Comparison of ENCODE assay signal across 12 cellular contexts in the genomic region with DNA sequence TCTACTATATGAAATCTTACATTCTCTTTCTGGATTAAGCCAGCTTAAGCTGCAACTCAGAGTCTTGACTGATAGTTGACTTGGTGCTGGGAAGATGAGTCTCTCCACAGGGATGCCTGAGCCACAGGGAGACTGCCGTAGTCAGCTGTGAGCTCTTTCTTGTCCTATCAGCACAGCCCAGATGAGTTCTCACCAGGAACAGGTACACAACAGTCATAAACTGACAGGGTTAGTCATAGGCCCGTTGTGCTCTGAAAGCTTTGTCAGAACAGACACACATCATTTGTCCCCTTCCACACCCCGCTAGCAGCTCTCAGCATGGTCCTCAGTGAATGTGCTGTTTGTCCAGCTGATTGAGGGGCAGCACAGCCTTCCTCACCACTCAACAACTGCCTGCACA.
DNase-seq lines count a peak whose midpoint lies in the region; TF ChIP-seq lines count a peak whose summit lies in the region.
"Had no signal": no experiment of that assay in that cellular context is flagged by ENCODE, and none has a peak within 500 bp of the region (broad histone marks: within the 10 kb centered on the region; RNA-seq: fewer than 3 reads in every experiment).

No MANE protein-coding gene starts in this region.

- H3K18ac ChIP-seq in mesendoderm (ENCODE audit: low read length), result no peak overlapping the region

- no peaks in the 10 kb centered on the region for H4K20me1 ChIP-seq in hepatocyte (ENCODE audit: insufficient read depth, poor library complexity, severe bottlenecking)

- no peak overlapping the region for H3K23ac ChIP-seq in mesendoderm (ENCODE audit: low read length)

- no peaks in the 10 kb centered on the region for H3K79me1 ChIP-seq in mesendoderm (ENCODE audit: low read length)

- H3K56ac ChIP-seq in mesendoderm (ENCODE audit: low read length), result no peak overlapping the region

- H3K36me3 ChIP-seq in adipocyte (ENCODE audit: control insufficient read depth, insufficient read depth, low read length, severe bottlenecking), result no peaks in the 10 kb centered on the region
- no peaks in the 10 kb centered on the region for H3K36me3 ChIP-seq in hepatocyte (replicated peaks; ENCODE audit: insufficient read depth, low read depth)
- H3K36me3 ChIP-seq in stomach smooth muscle (ENCODE audit: control insufficient read depth in 2 of 2, insufficient read depth in 2 of 2, low read length in 2 of 2), result no peaks in the 10 kb centered on the region
- no peaks in the 10 kb centered on the region for H3K36me3 ChIP-seq in mesendoderm (ENCODE audit: control insufficient read depth, insufficient read depth, low read length)
- H3K36me3 ChIP-seq: prostate gland, tibial nerve had no signal

- DNase-seq in HK-2 (ENCODE audit: unreplicated experiment) (peak; percentile 42), adipocyte (ENCODE audit: low read depth) (no peak), hepatocyte (ENCODE audit: low spot score) (no peak), C1 segment of cervical spinal cord (lab: John Stamatoyannopoulos, UW) (no peak), mesendoderm (no peak), SHP77 (lab: John Stamatoyannopoulos, UW) (no peak)
- DNase-seq: activated gamma-delta T cell; effector memory CD4-positive, alpha-beta T cell had no signal

- H3K27me3 ChIP-seq in adipocyte (replicated peaks; ENCODE audit: control insufficient read depth, insufficient read depth, low read length), result no peaks in the 10 kb centered on the region
- no peaks in the 10 kb centered on the region for H3K27me3 ChIP-seq in hepatocyte
- no peaks in the 10 kb centered on the region for H3K27me3 ChIP-seq in stomach smooth muscle (ENCODE audit: control insufficient read depth in 1 of 2, insufficient read depth in 2 of 2, low read length in 2 of 2)
- H3K27me3 ChIP-seq in mesendoderm (ENCODE audit: insufficient read depth, low read length, poor library complexity), result no peaks in the 10 kb centered on the region
- H3K27me3 ChIP-seq: tibial nerve had no signal

- H4K8ac ChIP-seq in mesendoderm (ENCODE audit: low read depth, low read length), result no peak overlapping the region

- no peak overlapping the region for H2AK5ac ChIP-seq in mesendoderm (ENCODE audit: low read length)

- no peak overlapping the region for H4K5ac ChIP-seq in mesendoderm (ENCODE audit: low read length)

- no peaks in the 10 kb centered on the region for H3K9me3 ChIP-seq in adipocyte (ENCODE audit: control insufficient read depth, low read length)
- no peaks in the 10 kb centered on the region for H3K9me3 ChIP-seq in hepatocyte (ENCODE audit: low read depth)
- H3K9me3 ChIP-seq in stomach smooth muscle (ENCODE audit: control insufficient read depth in 2 of 2, low read length in 2 of 2), result no peaks in the 10 kb centered on the region
- H3K9me3 ChIP-seq: prostate gland, tibial nerve had no signal

- WGBS in hepatocyte (ENCODE audit: low lambda C conversion rate, missing lambda C conversion rate), result 60% methylated on average over 3 of the region's 3 CpGs
- no CpG with 5 or more reads among the region's 3 CpGs for WGBS in mesendoderm (ENCODE audit: extremely low coverage, insufficient coverage, low lambda C conversion rate)

- H3K4ac ChIP-seq in mesendoderm (ENCODE audit: low read depth, low read length), result no peak overlapping the region

- peak overlapping the region; percentile 63 for H3K27ac ChIP-seq in hepatocyte
- peak overlapping the region; percentile 71 for H3K27ac ChIP-seq in stomach smooth muscle (ENCODE audit: low read length)
- no peak overlapping the region for H3K27ac ChIP-seq in mesendoderm (ENCODE audit: low read depth, low read length)
- H3K27ac ChIP-seq: prostate gland, SK-N-MC had no signal

- H2BK5ac ChIP-seq in mesendoderm (ENCODE audit: low read length), result no peak overlapping the region

- no peak for TF ChIP-seq CTCF in hepatocyte (IDR thresholded peaks at IDR 0.05; ENCODE audit: poor library complexity)

- H3K4me2 ChIP-seq in hepatocyte, result no peak overlapping the region
- no peak overlapping the region for H3K4me2 ChIP-seq in mesendoderm (ENCODE audit: low read length)

- H3K9me2 ChIP-seq in hepatocyte (replicated peaks; ENCODE audit: insufficient read depth), result no peaks in the 10 kb centered on the region

- H2BK120ac ChIP-seq in mesendoderm (ENCODE audit: low read depth, low read length), result no peak overlapping the region

- H2AFZ ChIP-seq in hepatocyte, result no peak overlapping the region

- H3K9ac ChIP-seq in adipocyte (ENCODE audit: low read length), result peak overlapping the region; percentile 72
- H3K9ac ChIP-seq in stomach smooth muscle (ENCODE audit: low read length in 2 of 2), result no peak overlapping the region
- H3K9ac ChIP-seq in mesendoderm (ENCODE audit: low read length), result no peak overlapping the region

- H3K79me2 ChIP-seq in hepatocyte (no peaks in the 10 kb centered on the region), mesendoderm (ENCODE audit: control insufficient read depth, insufficient read depth, low read length) (no peaks in the 10 kb centered on the region)

- H3K4me3 ChIP-seq in adipocyte (ENCODE audit: low read length) (no peak overlapping the region), hepatocyte (no peak overlapping the region), stomach smooth muscle (ENCODE audit: low read length in 2 of 2) (no peak overlapping the region), mesendoderm (ENCODE audit: low read length) (no peak overlapping the region)
- H3K4me3 ChIP-seq: prostate gland, SK-N-MC, tibial nerve had no signal

- H3K4me1 ChIP-seq in adipocyte (ENCODE audit: control insufficient read depth, insufficient read depth, low read length) (peaks cover 40% of the 10 kb centered on the region), hepatocyte (ENCODE audit: insufficient read depth) (peaks cover 9% of the 10 kb centered on the region), stomach smooth muscle (ENCODE audit: control insufficient read depth, insufficient read depth, low read length) (peaks cover 15% of the 10 kb centered on the region), mesendoderm (ENCODE audit: control insufficient read depth, low read depth, low read length) (no peaks in the 10 kb centered on the region)
- H3K4me1 ChIP-seq: prostate gland had no signal

- H2BK15ac ChIP-seq in mesendoderm (replicated peaks; ENCODE audit: low read depth), result no peak overlapping the region
